ENCODE assay signal across 1 cellular context in the genomic region with DNA sequence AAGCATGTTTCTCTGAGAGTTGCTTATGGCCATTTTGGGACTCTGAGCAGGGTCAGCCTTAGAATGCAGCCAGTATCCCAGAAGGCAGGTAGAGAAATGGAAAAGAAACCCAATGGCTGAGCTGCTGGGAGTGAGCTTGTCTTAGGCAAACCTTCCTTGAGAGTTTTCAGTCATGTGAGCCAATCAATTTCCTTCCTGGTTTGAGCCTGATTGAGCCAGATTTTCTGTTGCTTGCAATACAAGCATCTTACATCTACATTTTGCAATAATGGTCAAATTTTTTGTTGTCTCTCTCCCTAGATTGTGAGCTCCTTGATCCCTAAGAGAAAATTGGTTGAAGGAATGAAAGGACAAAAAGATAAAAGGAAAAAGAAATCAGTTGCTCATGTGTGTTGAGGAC.
TF ChIP-seq lines count a peak whose summit lies in the region.

No MANE protein-coding gene starts in this region.

TF ChIP-seq in IMR-90, 13 proteins besides CTCF, POLR2A, EP300 and RAD21 (continued from another document):
- no peak for TF ChIP-seq MAFK (IDR thresholded peaks at IDR 0.05; ENCODE audit: low read depth, low read length)
